In genomic region chr1:23614128-23614660, GRCh38 we compare ENCODE assay signal across 20 cellular contexts. TPM values are rescaled to one million over a fixed set of nuclear protein-coding genes. Genes with fewer than 3 reads are reported as not detected.
DNase-seq lines count a peak whose midpoint lies in the region; ATAC-seq and TF ChIP-seq lines count a peak whose summit lies in the region.
"Had no signal": no experiment of that assay in that cellular context is flagged by ENCODE, and none has a peak within 500 bp of the region (broad histone marks: within the 10 kb centered on the region; RNA-seq: fewer than 3 reads in every experiment).

No MANE protein-coding gene starts in this region.

- no peak overlapping the region for H2AFZ ChIP-seq in PC-3 (ENCODE audit: low read length)

- no peaks in the 10 kb centered on the region for H3K79me2 ChIP-seq in PC-3 (ENCODE audit: low read length)

- peaks cover 5% of the 10 kb centered on the region for H3K27me3 ChIP-seq in PC-3 (ENCODE audit: low read length)

- POLR2A ChIA-PET in activated CD4-positive, alpha-beta T cell treated with anti-CD3 and anti-CD28 coated beads, Interleukin-2, amount 10 ng/mL, durations not matched to agents 7 days and 5 days (lab: Charles Lee): no interaction called here
- POLR2A ChIA-PET in activated CD8-positive, alpha-beta T cell treated with anti-CD3 and anti-CD28 coated beads for 36 hours (lab: Charles Lee): interaction anchor here (1.0 to 3.5 kb wide), 4 partner anchors 10 to 59 kb away, joined by 3 to 19 read pairs (median 10); no protein-coding TSS in a partner anchor
- POLR2A ChIA-PET in PC-3 (lab: Charles Lee; ENCODE audit: unreplicated experiment): no interaction called here

- H3K4me2 ChIP-seq in PC-3 (ENCODE audit: low read length): no peak overlapping the region

- no peak overlapping the region for H3K4me3 Mint-ChIP-seq in activated CD4-positive, alpha-beta T cell treated with anti-CD3 and anti-CD28 coated beads, Interleukin-2, amount 10 ng/mL, durations not matched to agents 7 days and 5 days
- no peak overlapping the region for H3K4me3 Mint-ChIP-seq in activated CD8-positive, alpha-beta T cell treated with anti-CD3 and anti-CD28 coated beads for 36 hours
- H3K4me3 Mint-ChIP-seq in neural crest cell: no peak overlapping the region
- H3K4me3 Mint-ChIP-seq: nephron progenitor cell, type B pancreatic cell had no signal

- no peaks in the 10 kb centered on the region for H3K9me2 ChIP-seq in PC-3 (replicated peaks; ENCODE audit: low read length)

- CTCF ChIA-PET in activated CD4-positive, alpha-beta T cell treated with anti-CD3 and anti-CD28 coated beads, Interleukin-2, amount 10 ng/mL, durations not matched to agents 7 days and 5 days (lab: Charles Lee): interaction anchor here (0.9 to 4.7 kb wide), 3 partner anchors 20 to 73 kb away, joined by 3 to 23 read pairs (median 4); no protein-coding TSS in a partner anchor
- CTCF ChIA-PET in activated CD8-positive, alpha-beta T cell treated with anti-CD3 and anti-CD28 coated beads for 36 hours (lab: Charles Lee): interaction anchor here (1.1 to 4.0 kb wide), 4 partner anchors 11 to 23 kb away, joined by 3 to 15 read pairs (median 7); no protein-coding TSS in a partner anchor
- CTCF ChIA-PET in PC-3 (lab: Charles Lee): no interaction called here

- no peak overlapping the region for H3K4me3 ChIP-seq in PC-3 (ENCODE audit: low read length)
- H3K4me3 ChIP-seq: lung, SK-N-MC had no signal

- TF ChIP-seq POLR2A in GM19193 (IDR thresholded peaks at IDR 0.05; ENCODE audit: extremely low read depth, insufficient read depth, insufficient read length): peak; percentile 26

- H3K27ac Mint-ChIP-seq in activated CD4-positive, alpha-beta T cell treated with anti-CD3 and anti-CD28 coated beads, Interleukin-2, amount 10 ng/mL, durations not matched to agents 7 days and 5 days: peak overlapping the region; percentile 96
- peak overlapping the region; percentile 89 for H3K27ac Mint-ChIP-seq in activated CD8-positive, alpha-beta T cell treated with anti-CD3 and anti-CD28 coated beads for 36 hours
- H3K27ac Mint-ChIP-seq in neural crest cell (ENCODE audit: unreplicated experiment): peak overlapping the region; percentile 28
- H3K27ac Mint-ChIP-seq: nephron progenitor cell had no signal

- no peak overlapping the region for H3K9ac ChIP-seq in PC-3 (ENCODE audit: low read length)

- no TSS peak for BruUV-seq in PC-3 (replicated peaks; lab: Mats Ljungman, UMichigan)

- peaks cover 9% of the 10 kb centered on the region for H3K36me3 Mint-ChIP-seq in activated CD4-positive, alpha-beta T cell treated with anti-CD3 and anti-CD28 coated beads, Interleukin-2, amount 10 ng/mL, durations not matched to agents 7 days and 5 days (ENCODE audit: low read depth)
- H3K36me3 Mint-ChIP-seq in activated CD8-positive, alpha-beta T cell treated with anti-CD3 and anti-CD28 coated beads for 36 hours (ENCODE audit: low read depth): peaks cover 6% of the 10 kb centered on the region
- H3K36me3 Mint-ChIP-seq in neural crest cell (ENCODE audit: low read depth): no peaks in the 10 kb centered on the region
- H3K36me3 Mint-ChIP-seq: type B pancreatic cell had no signal

- intact Hi-C loops in activated CD8-positive, alpha-beta T cell treated with anti-CD3 and anti-CD28 coated beads for 36 hours (cut with micrococcal nuclease): loop anchor here (2.0 kb wide), 1 partner anchor 13 kb away; no protein-coding TSS in a partner anchor
- intact Hi-C loops in PC-3 (cut with micrococcal nuclease): no loop called here

- no peak for DNase-seq in activated CD4-positive, alpha-beta T cell treated with anti-CD3 and anti-CD28 coated beads, Interleukin-2, amount 10 ng/mL, durations not matched to agents 7 days and 5 days
- no peak for DNase-seq in activated CD4-positive, alpha-beta T cell treated with anti-CD3 and anti-CD28 coated beads for 4 hours
- no peak for DNase-seq in activated CD8-positive, alpha-beta T cell treated with anti-CD3 and anti-CD28 coated beads for 36 hours
- DNase-seq in neural crest cell (ENCODE audit: low read depth, low spot score) (no peak), activated gamma-delta T cell treated with Interleukin-2 at 50 U/mL for 16 hours (no peak), PC-3 (no peak)
- no peak for DNase-seq in stimulated activated CD4-positive, alpha-beta T cell treated with anti-CD3 and anti-CD28 coated beads, Interleukin-4, amount 100 ng/mL, for 1 hour
- DNase-seq: ACHN; activated T-cell treated with anti-CD3 and anti-CD28 coated beads for 4 hours; aorta; Calu3; nephron progenitor cell; right cardiac atrium; stimulated activated CD4-positive, alpha-beta T cell treated with anti-CD3 and anti-CD28 coated beads, Interleukin-2, amount 100 ng/mL, for 48 hours had no signal

- no peak overlapping the region for H3K27ac ChIP-seq in PC-3 (ENCODE audit: low read length)
- H3K27ac ChIP-seq: epithelial cell of prostate, SK-N-MC, VCaP had no signal

- no peak for TF ChIP-seq CTCF in activated CD8-positive, alpha-beta T cell treated with anti-CD3 and anti-CD28 coated beads for 36 hours (IDR thresholded peaks at IDR 0.05)
- TF ChIP-seq CTCF in neural crest cell (conservative IDR thresholded peaks at IDR 0.05): no peak
- TF ChIP-seq CTCF in PC-3 (conservative IDR thresholded peaks at IDR 0.05; ENCODE audit: low read depth, low read length): no peak

- H3K27me3 Mint-ChIP-seq in activated CD4-positive, alpha-beta T cell treated with anti-CD3 and anti-CD28 coated beads, Interleukin-2, amount 10 ng/mL, durations not matched to agents 7 days and 5 days: no peaks in the 10 kb centered on the region
- H3K27me3 Mint-ChIP-seq in activated CD8-positive, alpha-beta T cell treated with anti-CD3 and anti-CD28 coated beads for 36 hours: no peaks in the 10 kb centered on the region
- H3K27me3 Mint-ChIP-seq in neural crest cell (ENCODE audit: low read depth): peaks cover 32% of the 10 kb centered on the region

- ATAC-seq in activated CD8-positive, alpha-beta T cell treated with anti-CD3 and anti-CD28 coated beads for 36 hours: no peak
- ATAC-seq in PC-3: no peak
- ATAC-seq: right cardiac atrium had no signal

- H3K36me3 ChIP-seq in PC-3 (ENCODE audit: low read depth, low read length): no peaks in the 10 kb centered on the region

- H3F3A ChIP-seq in PC-3 (ENCODE audit: low read length, unreplicated experiment): no peaks in the 10 kb centered on the region

- no peaks in the 10 kb centered on the region for H3K9me3 ChIP-seq in PC-3 (ENCODE audit: low read length)

- peaks cover 84% of the 10 kb centered on the region for H3K4me1 Mint-ChIP-seq in activated CD4-positive, alpha-beta T cell treated with anti-CD3 and anti-CD28 coated beads, Interleukin-2, amount 10 ng/mL, durations not matched to agents 7 days and 5 days
- H3K4me1 Mint-ChIP-seq in activated CD8-positive, alpha-beta T cell treated with anti-CD3 and anti-CD28 coated beads for 36 hours (ENCODE audit: low read depth): peaks cover 77% of the 10 kb centered on the region
- H3K4me1 Mint-ChIP-seq in neural crest cell: peaks cover 6% of the 10 kb centered on the region

- no peaks in the 10 kb centered on the region for H4K20me1 ChIP-seq in PC-3 (ENCODE audit: low read length)

- no peaks in the 10 kb centered on the region for H3K4me1 ChIP-seq in PC-3 (ENCODE audit: insufficient read depth, low read length)

- H3K9me3 Mint-ChIP-seq in activated CD4-positive, alpha-beta T cell treated with anti-CD3 and anti-CD28 coated beads, Interleukin-2, amount 10 ng/mL, durations not matched to agents 7 days and 5 days: peaks cover 3% of the 10 kb centered on the region
- H3K9me3 Mint-ChIP-seq in activated CD8-positive, alpha-beta T cell treated with anti-CD3 and anti-CD28 coated beads for 36 hours: peaks cover 5% of the 10 kb centered on the region
- H3K9me3 Mint-ChIP-seq in neural crest cell: peaks cover 4% of the 10 kb centered on the region
- H3K9me3 Mint-ChIP-seq: nephron progenitor cell had no signal

RNA-seq across cellular contexts. Expression of gene ID3, which starts 54.9 kb away (rescaled TPM):
- 10 to 100 TPM; 62.7 to 65.2 TPM for total RNA-seq in activated CD4-positive, alpha-beta T cell treated with anti-CD3 and anti-CD28 coated beads, Interleukin-2, amount 10 ng/mL, durations not matched to agents 7 days and 5 days
- 10 to 100 TPM; 70.4 to 74.3 TPM for total RNA-seq in activated CD8-positive, alpha-beta T cell treated with anti-CD3 and anti-CD28 coated beads for 36 hours
- total RNA-seq in neural crest cell (36.2 and 40.9 TPM in 2 replicates), PC-3 (2014; rRNA removed) (77.7 and 92.5 TPM in 2 replicates)

Comparison
In these comparisons a context has a peak if more than half of its experiments do, and no peak if none do; other contexts are left out.
1. H3K27ac Mint-ChIP-seq: peak in every context shown above with its lines; median percentile 96 in activated CD4-positive, alpha-beta T cell treated with anti-CD3 and anti-CD28 coated beads, Interleukin-2, amount 10 ng/mL, durations not matched to agents 7 days and 5 days; 89 in activated CD8-positive, alpha-beta T cell treated with anti-CD3 and anti-CD28 coated beads for 36 hours; 28 in neural crest cell.